Comparison of ENCODE assay signal across 15 cellular contexts in genomic region chr17:35790826-35791225, GRCh38. TPM values are rescaled to one million over a fixed set of nuclear protein-coding genes. Genes with fewer than 3 reads are reported as not detected.
DNase-seq lines count a peak whose midpoint lies in the region; ATAC-seq and TF ChIP-seq lines count a peak whose summit lies in the region.
"Had no signal": no experiment of that assay in that cellular context is flagged by ENCODE, and none has a peak within 500 bp of the region (broad histone marks: within the 10 kb centered on the region; RNA-seq: fewer than 3 reads in every experiment).

No MANE protein-coding gene starts in this region.

- no peaks in the 10 kb centered on the region for H4K20me1 ChIP-seq in PC-3 (ENCODE audit: low read length)

- DNase-seq in HCEC 1CT (peak; percentile 10), PC-3 (peak; percentile 37), epithelial cell of prostate (ENCODE audit: low read depth, low spot score) (no peak), renal cortical epithelial cell (ENCODE audit: low read depth) (peak; percentile 31), NCI-H446 (lab: John Stamatoyannopoulos, UW) (no peak), NCI-H510A treated with DMSO at 0.1 percent for 48 hours (lab: John Stamatoyannopoulos, UW) (no peak), lower lobe of right lung (no peak)
- DNase-seq: BE2C; CD4-positive, alpha-beta memory T cell; H9; NCI-H1092 treated with DMSO at 0.1 percent for 48 hours; NCI-H1694 had no signal

- no peak overlapping the region for H3K9ac ChIP-seq in PC-3 (ENCODE audit: low read length)

- H3F3A ChIP-seq in PC-3 (ENCODE audit: low read length, unreplicated experiment) = no peaks in the 10 kb centered on the region

- ATAC-seq in PC-3 (no peak), lower lobe of right lung (no peak)

- POLR2A ChIA-PET in PC-3 (lab: Charles Lee; ENCODE audit: unreplicated experiment) = no interaction called here

- H3K27me3 ChIP-seq in PC-3 (ENCODE audit: low read length) (no peaks in the 10 kb centered on the region), lower lobe of right lung (ENCODE audit: low read depth) (peaks cover 13% of the 10 kb centered on the region)
- H3K27me3 ChIP-seq: BE2C had no signal

- CTCF ChIA-PET in PC-3 (lab: Charles Lee) = no interaction called here

- H2AFZ ChIP-seq in PC-3 (ENCODE audit: low read length) = no peak overlapping the region

- intact Hi-C loops in PC-3 (cut with micrococcal nuclease) = no loop called here
- intact Hi-C loops in lower lobe of right lung (cut with DNase I) = no loop called here

- H3K36me3 ChIP-seq in PC-3 (ENCODE audit: low read depth, low read length) (no peaks in the 10 kb centered on the region), lower lobe of right lung (no peaks in the 10 kb centered on the region)
- H3K36me3 ChIP-seq: BE2C had no signal

- no peaks in the 10 kb centered on the region for H3K79me2 ChIP-seq in PC-3 (ENCODE audit: low read length)

- TF ChIP-seq CTCF in PC-3 (conservative IDR thresholded peaks at IDR 0.05; ENCODE audit: low read depth, low read length) = no peak
- no peak for TF ChIP-seq CTCF in lower lobe of right lung (IDR thresholded peaks at IDR 0.05)

- H3K9me3 ChIP-seq in PC-3 (ENCODE audit: low read length) = no peaks in the 10 kb centered on the region
- H3K9me3 ChIP-seq in lower lobe of right lung = no peaks in the 10 kb centered on the region
- H3K9me3 ChIP-seq: BE2C had no signal

- no peaks in the 10 kb centered on the region for H3K9me2 ChIP-seq in PC-3 (replicated peaks; ENCODE audit: low read length)

- BruUV-seq in PC-3 (replicated peaks; lab: Mats Ljungman, UMichigan) = no TSS peak

- H3K4me1 ChIP-seq in PC-3 (ENCODE audit: insufficient read depth, low read length) (peaks cover 37% of the 10 kb centered on the region), lower lobe of right lung (peaks cover 45% of the 10 kb centered on the region)

- H3K4me3 ChIP-seq in PC-3 (ENCODE audit: low read length) = no peak overlapping the region
- H3K4me3 ChIP-seq in lower lobe of right lung = no peak overlapping the region

- H3K27ac ChIP-seq in PC-3 (ENCODE audit: low read length) (no peak overlapping the region), epithelial cell of prostate (peak overlapping the region; percentile 84), lower lobe of right lung (no peak overlapping the region)

- H3K4me2 ChIP-seq in PC-3 (ENCODE audit: low read length) = no peak overlapping the region

RNA-seq across cellular contexts. Expression of gene MMP28, which starts 4.6 kb away (rescaled TPM):
- total RNA-seq in PC-3 (2014; rRNA removed) (1.6 and 2.4 TPM in 2 replicates), renal cortical epithelial cell (0.52 and 1.8 TPM in 2 replicates), lower lobe of right lung (40.9 TPM)
- total RNA-seq: H9 had no signal

RNA-seq across cellular contexts. Expression of gene TAF15, which starts 18.5 kb away (rescaled TPM):
- 32.4 and 48.1 TPM in 2 replicates for total RNA-seq in PC-3 (2014; rRNA removed)
- 36.8 and 142 TPM in 2 replicates for total RNA-seq in renal cortical epithelial cell
- total RNA-seq in lower lobe of right lung = 143 TPM

RNA-seq across cellular contexts. Expression of gene C17orf50, which starts 30.1 kb away (rescaled TPM):
- total RNA-seq in PC-3 (2014; rRNA removed) (not detected in 2 replicates), renal cortical epithelial cell (not detected in 2 replicates), lower lobe of right lung (not detected)
- total RNA-seq: CD4-positive, alpha-beta memory T cell; Daoy; H9; HT-29; NCI-H460 had no signal

RNA-seq across cellular contexts. Expression of gene GAS2L2, which starts 37.8 kb away (rescaled TPM):
- total RNA-seq in PC-3 (2014; rRNA removed) = not detected in 2 replicates
- 0.05 TPM in 1 of 2 replicates, not detected in the other for total RNA-seq in renal cortical epithelial cell
- total RNA-seq in lower lobe of right lung = 3.1 TPM
- total RNA-seq: Daoy, H9, NCI-H460 had no signal

RNA-seq across cellular contexts. Expression of gene RASL10B, which starts 59.4 kb away (rescaled TPM):
- 0.52 and 0.77 TPM in 2 replicates for total RNA-seq in PC-3 (2014; rRNA removed)
- total RNA-seq in renal cortical epithelial cell = under 0.01 and 1.8 TPM in 2 replicates
- total RNA-seq in lower lobe of right lung = 1.9 TPM

Comparison
In these comparisons a context has a peak if more than half of its experiments do, and no peak if none do; other contexts are left out.
1. DNase-seq: peak in HCEC 1CT (single experiment), PC-3 (single experiment) and renal cortical epithelial cell (single experiment); none in epithelial cell of prostate (single experiment), NCI-H446 (0 of 2), NCI-H510A treated with DMSO at 0.1 percent for 48 hours (single experiment) and lower lobe of right lung (single experiment).
2. RNA of gene MMP28, which starts 4.6 kb away (total RNA-seq): 40.9 TPM in lower lobe of right lung (single experiment); 1.6 to 2.4 TPM in PC-3 and 0.52 to 1.8 TPM in renal cortical epithelial cell; every median in the first group is over 10 times any median in the second.